ENCODE assay signal across 15 cellular contexts in genomic region chr11:134686418-134686817, GRCh38.
"Had no signal": no experiment of that assay in that cellular context is flagged by ENCODE, and none has a peak within 500 bp of the region (broad histone marks: within the 10 kb centered on the region; RNA-seq: fewer than 3 reads in every experiment).

No MANE protein-coding gene starts in this region.

- H3K27me3 ChIP-seq: ascending aorta, gastroesophageal sphincter had no signal

- H3K4me1 ChIP-seq: ascending aorta, heart right ventricle, pancreas, transverse colon had no signal

- H3K27ac ChIP-seq: ascending aorta, gastroesophageal sphincter, heart right ventricle, pancreas, transverse colon had no signal

- ATAC-seq: activated CD4-positive, CD25-positive, alpha-beta regulatory T cell treated with anti-CD3 and anti-CD28 coated beads, Interleukin-2, amount 50 U/mL, for 24 hours; gastroesophageal sphincter; heart right ventricle; pancreas had no signal

- DNase-seq: activated CD4-positive, alpha-beta T cell treated with anti-CD3 and anti-CD28 coated beads, Interleukin-2, amount 50 U/mL, for 1 hour; activated naive CD4-positive, alpha-beta T cell; erythroblast; heart right ventricle; midbrain; pancreas; small intestine; stimulated activated CD4-positive, alpha-beta T cell treated with anti-CD3 and anti-CD28 coated beads, Interleukin-4, amount 100 ng/mL, for 4 hours; stimulated activated CD8-positive, alpha-beta memory T cell treated with anti-CD3 and anti-CD28 coated beads, Interleukin-4, amount 100 ng/mL, for 48 hours; stimulated activated naive CD4-positive, alpha-beta T cell treated with Interleukin-2 at 50 U/mL for 16 hours; substantia nigra; transverse colon had no signal

- H3K36me3 ChIP-seq: ascending aorta, gastroesophageal sphincter, heart right ventricle, pancreas, transverse colon had no signal

- H3K4me3 ChIP-seq: ascending aorta, gastroesophageal sphincter, heart right ventricle, pancreas, transverse colon had no signal

- FAIRE-seq: pancreas, small intestine had no signal

- H3K9me3 ChIP-seq: ascending aorta, gastroesophageal sphincter, heart right ventricle, pancreas, transverse colon had no signal
